15 cellular contexts compared by ENCODE assay signal in the genomic region with DNA sequence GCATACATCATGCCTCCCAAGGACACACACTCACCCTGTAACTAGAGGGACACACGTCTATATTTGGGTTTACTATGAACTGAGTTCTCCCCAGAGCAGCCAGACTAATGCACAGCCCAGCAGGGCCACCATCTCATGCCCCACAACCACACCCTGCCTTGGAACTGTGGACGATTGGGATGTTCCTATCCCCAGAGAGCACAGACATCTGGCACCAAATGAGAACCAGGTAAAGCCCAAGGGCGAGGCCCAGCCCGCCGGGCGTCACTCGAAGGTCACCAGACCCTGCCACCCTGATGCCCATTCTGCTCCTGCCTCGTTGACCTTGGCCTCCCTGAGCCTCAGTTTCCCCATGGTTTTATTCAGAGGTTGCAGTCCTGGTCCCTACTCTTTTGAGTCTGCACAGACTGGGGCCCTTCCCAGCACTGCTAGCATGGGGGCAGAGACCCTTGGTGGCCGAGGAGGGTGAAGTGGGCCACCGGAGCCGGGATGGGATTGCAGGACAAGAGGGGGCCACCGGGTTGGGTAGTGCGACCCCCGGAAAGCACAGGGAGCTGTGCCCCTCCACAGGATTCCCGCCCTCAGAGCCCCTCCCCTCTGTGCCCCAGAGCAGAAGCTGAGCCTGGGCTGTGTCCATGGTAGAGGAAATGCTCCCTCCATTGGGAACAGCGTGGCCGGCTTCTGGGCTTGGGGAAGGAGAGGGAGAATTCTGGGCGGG.
A peak's percentile ranks its signal among the peaks of the same experiment; 100 is the strongest.
DNase-seq lines count a peak whose midpoint lies in the region; ATAC-seq and TF ChIP-seq lines count a peak whose summit lies in the region.
"Had no signal": no experiment of that assay in that cellular context is flagged by ENCODE, and none has a peak within 500 bp of the region (broad histone marks: within the 10 kb centered on the region; RNA-seq: fewer than 3 reads in every experiment).

No MANE protein-coding gene starts in this region.

- H3K27me3 Mint-ChIP-seq in dendritic cell treated with granulocyte-macrophage colony-stimulating factor and Interleukin-4, amounts not matched to agents 40 ng/mL and 50 ng/mL, for 4 days, result no peaks in the 10 kb centered on the region
- H3K27me3 Mint-ChIP-seq in stimulated activated memory B cell treated with anti-CD40 and anti-IgM and Interleukin-4, amounts not matched to agents 10 μg/mL and 1 μg/mL and 100 μg/mL, for 72 hours, result peaks cover 9% of the 10 kb centered on the region
- H3K27me3 Mint-ChIP-seq: activated naive CD4-positive, alpha-beta T cell treated with anti-CD3 and anti-CD28 coated beads, Interleukin-2, amount 50 U/mL, for 24 hours had no signal

- no peaks in the 10 kb centered on the region for H3K36me3 ChIP-seq in KMS-11 (ENCODE audit: insufficient read depth)
- H3K36me3 ChIP-seq: neutrophil had no signal

- no peak for TF ChIP-seq CTCF in KMS-11 (conservative IDR thresholded peaks at IDR 0.05; ENCODE audit: low read depth, low read length)

- H3K79me2 ChIP-seq in KMS-11 (ENCODE audit: insufficient read depth, low read depth), result no peaks in the 10 kb centered on the region

- no peaks in the 10 kb centered on the region for H3K27me3 ChIP-seq in KMS-11 (ENCODE audit: insufficient read depth, low read depth)
- H3K27me3 ChIP-seq: neutrophil had no signal

- no peak overlapping the region for H3K27ac ChIP-seq in KMS-11
- H3K27ac ChIP-seq: 22Rv1, neutrophil had no signal

- H3K9ac ChIP-seq in KMS-11, result no peak overlapping the region

- peak; percentile 15 for DNase-seq in activated CD4-positive, CD25-positive, alpha-beta regulatory T cell treated with anti-CD3 and anti-CD28 coated beads, Interleukin-2, amount 50 U/mL, for 72 hours
- no peak for DNase-seq in effector CD8-positive, alpha-beta T cell (lab: John Stamatoyannopoulos, UW)
- no peak for DNase-seq in NCI-H748 (lab: John Stamatoyannopoulos, UW; ENCODE audit: unreplicated experiment)
- DNase-seq: immature natural killer cell; NCI-H1694 treated with DMSO at 0.1 percent for 48 hours; NCI-H446 treated with DMSO at 0.1 percent for 48 hours; stimulated activated naive CD4-positive, alpha-beta T cell had no signal

- H3K4me3 Mint-ChIP-seq in dendritic cell treated with granulocyte-macrophage colony-stimulating factor and Interleukin-4, amounts not matched to agents 40 ng/mL and 50 ng/mL, for 4 days, result no peak overlapping the region
- H3K4me3 Mint-ChIP-seq in stimulated activated memory B cell treated with anti-CD40 and anti-IgM and Interleukin-4, amounts not matched to agents 10 μg/mL and 1 μg/mL and 100 μg/mL, for 72 hours, result no peak overlapping the region
- H3K4me3 Mint-ChIP-seq: activated naive CD4-positive, alpha-beta T cell treated with anti-CD3 and anti-CD28 coated beads, Interleukin-2, amount 50 U/mL, for 24 hours; immature natural killer cell had no signal

- intact Hi-C loops in dendritic cell treated with granulocyte-macrophage colony-stimulating factor and Interleukin-4, amounts not matched to agents 40 ng/mL and 50 ng/mL, for 4 days (cut with micrococcal nuclease), result no loop called here

- H3K9me3 Mint-ChIP-seq in dendritic cell treated with granulocyte-macrophage colony-stimulating factor and Interleukin-4, amounts not matched to agents 40 ng/mL and 50 ng/mL, for 4 days, result no peaks in the 10 kb centered on the region
- no peaks in the 10 kb centered on the region for H3K9me3 Mint-ChIP-seq in stimulated activated memory B cell treated with anti-CD40 and anti-IgM and Interleukin-4, amounts not matched to agents 10 μg/mL and 1 μg/mL and 100 μg/mL, for 72 hours
- H3K9me3 Mint-ChIP-seq: activated naive CD4-positive, alpha-beta T cell treated with anti-CD3 and anti-CD28 coated beads, Interleukin-2, amount 50 U/mL, for 24 hours; immature natural killer cell had no signal

- no peak for ATAC-seq in activated CD4-positive, CD25-positive, alpha-beta regulatory T cell treated with anti-CD3 and anti-CD28 coated beads, Interleukin-2, amount 50 U/mL, for 24 hours
- ATAC-seq in stimulated activated memory B cell treated with anti-CD40 and anti-IgM and Interleukin-4, amounts not matched to agents 10 μg/mL and 1 μg/mL and 100 μg/mL, for 72 hours, result no peak
- no peak for ATAC-seq in GM21360 (IDR thresholded peaks at IDR 0.05; ENCODE audit: unreplicated experiment)

- peaks cover 85% of the 10 kb centered on the region for H3K4me1 ChIP-seq in KMS-11 (ENCODE audit: low read depth, poor library complexity, severe bottlenecking)

- H2AFZ ChIP-seq in KMS-11 (ENCODE audit: low read depth), result peak overlapping the region; percentile 2; the same call in 1 of the 2 replicates

- H3K4me2 ChIP-seq in KMS-11, result no peak overlapping the region

- H3K27ac Mint-ChIP-seq in dendritic cell treated with granulocyte-macrophage colony-stimulating factor and Interleukin-4, amounts not matched to agents 40 ng/mL and 50 ng/mL, for 4 days, result peak overlapping the region; percentile 59
- H3K27ac Mint-ChIP-seq in stimulated activated memory B cell treated with anti-CD40 and anti-IgM and Interleukin-4, amounts not matched to agents 10 μg/mL and 1 μg/mL and 100 μg/mL, for 72 hours, result peak overlapping the region; percentile 25
- H3K27ac Mint-ChIP-seq: activated naive CD4-positive, alpha-beta T cell treated with anti-CD3 and anti-CD28 coated beads, Interleukin-2, amount 50 U/mL, for 24 hours; immature natural killer cell had no signal

- no peaks in the 10 kb centered on the region for H3K36me3 Mint-ChIP-seq in dendritic cell treated with granulocyte-macrophage colony-stimulating factor and Interleukin-4, amounts not matched to agents 40 ng/mL and 50 ng/mL, for 4 days (ENCODE audit: low read depth)
- H3K36me3 Mint-ChIP-seq in stimulated activated memory B cell treated with anti-CD40 and anti-IgM and Interleukin-4, amounts not matched to agents 10 μg/mL and 1 μg/mL and 100 μg/mL, for 72 hours, result no peaks in the 10 kb centered on the region
- H3K36me3 Mint-ChIP-seq: activated naive CD4-positive, alpha-beta T cell treated with anti-CD3 and anti-CD28 coated beads, Interleukin-2, amount 50 U/mL, for 24 hours; immature natural killer cell had no signal

- H4K20me1 ChIP-seq in KMS-11 (ENCODE audit: insufficient read depth), result no peaks in the 10 kb centered on the region

- peaks cover 90% of the 10 kb centered on the region for H3K4me1 Mint-ChIP-seq in dendritic cell treated with granulocyte-macrophage colony-stimulating factor and Interleukin-4, amounts not matched to agents 40 ng/mL and 50 ng/mL, for 4 days (ENCODE audit: low read depth)
- peaks cover 63% of the 10 kb centered on the region for H3K4me1 Mint-ChIP-seq in stimulated activated memory B cell treated with anti-CD40 and anti-IgM and Interleukin-4, amounts not matched to agents 10 μg/mL and 1 μg/mL and 100 μg/mL, for 72 hours
- H3K4me1 Mint-ChIP-seq: activated naive CD4-positive, alpha-beta T cell treated with anti-CD3 and anti-CD28 coated beads, Interleukin-2, amount 50 U/mL, for 24 hours had no signal

- H3K4me3 ChIP-seq in KMS-11 (IDR thresholded peaks at IDR 0.05; ENCODE audit: insufficient read depth, low read depth, low read length), result no peak overlapping the region
